ENCODE assay signal across 11 cellular contexts in the genomic region with DNA sequence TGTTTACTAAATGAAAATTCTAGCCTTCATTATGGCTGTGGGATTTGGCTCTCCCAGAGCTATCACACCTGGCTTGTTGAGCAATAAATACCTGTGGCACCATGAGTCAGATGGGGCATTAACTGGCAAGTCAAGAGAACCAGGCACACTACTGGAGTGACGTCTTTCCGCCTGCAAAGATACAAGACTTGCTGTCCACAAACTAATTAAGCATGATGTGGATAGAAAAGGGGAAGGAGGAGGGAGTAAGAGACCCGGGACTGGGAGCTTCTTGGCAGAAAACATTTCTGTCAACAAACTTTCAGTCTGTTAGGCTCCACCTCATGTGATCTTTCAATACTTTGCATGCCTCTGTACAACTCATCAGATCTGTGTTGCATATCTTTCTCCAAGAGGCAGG. TPM values are rescaled to one million over a fixed set of nuclear protein-coding genes. Genes with fewer than 3 reads are reported as not detected.
DNase-seq lines count a peak whose midpoint lies in the region; ATAC-seq, FAIRE-seq and TF ChIP-seq lines count a peak whose summit lies in the region.
"Had no signal": no experiment of that assay in that cellular context is flagged by ENCODE, and none has a peak within 500 bp of the region (broad histone marks: within the 10 kb centered on the region; RNA-seq: fewer than 3 reads in every experiment).

No MANE protein-coding gene starts in this region.

- H2BK120ac ChIP-seq in IMR-90 (ENCODE audit: low read depth, low read length): peak overlapping the region; percentile 79

- H3K9me3 ChIP-seq in IMR-90 (ENCODE audit: control insufficient read depth, insufficient read depth, low read length) (no peaks in the 10 kb centered on the region), SK-N-SH (no peaks in the 10 kb centered on the region)

- H3K27me3 ChIP-seq in IMR-90 (ENCODE audit: control insufficient read depth, insufficient read depth, low read length): no peaks in the 10 kb centered on the region
- no peaks in the 10 kb centered on the region for H3K27me3 ChIP-seq in bronchial epithelial cell (ENCODE audit: control insufficient read depth, insufficient read depth, low read length)
- H3K27me3 ChIP-seq in SK-N-SH (ENCODE audit: insufficient read depth): no peaks in the 10 kb centered on the region

- CTCF ChIA-PET in AG04449 (lab: Yijun Ruan, JAX): interaction anchor here (1.1 to 3.6 kb wide), 2 partner anchors 10 to 57 kb away, joined by 3 to 16 read pairs; a partner anchor contains a TSS
- CTCF ChIA-PET in IMR-90 (lab: Yijun Ruan, JAX): interaction anchor here (1.1 kb wide), 1 partner anchor 9 kb away, joined by 5 read pairs; no protein-coding TSS in a partner anchor
- CTCF ChIA-PET in activated CD4-positive, alpha-beta T cell treated with anti-CD3 and anti-CD28 coated beads, Interleukin-2, amount 10 ng/mL, durations not matched to agents 7 days and 5 days (lab: Charles Lee): no interaction called here
- CTCF ChIA-PET in SK-N-SH (lab: Yijun Ruan, JAX): interaction anchor here (0.8 kb wide), 1 partner anchor 57 kb away, joined by 3 read pairs; a partner anchor contains a TSS

- no peak for TF ChIP-seq POLR2A in IMR-90 (IDR thresholded peaks at IDR 0.05; ENCODE audit: low read depth, low read length)

- H3K14ac ChIP-seq in IMR-90 (replicated peaks; ENCODE audit: low read depth, low read length): peak overlapping the region; percentile 62

- POLR2A ChIA-PET in AG04449 (lab: Yijun Ruan, JAX) (interaction anchor here (1.2 kb wide), 1 partner anchor 81 kb away, joined by 3 read pairs; no protein-coding TSS in a partner anchor), IMR-90 (lab: Charles Lee; ENCODE audit: unreplicated experiment) (interaction anchor here (0.6 kb wide), 1 partner anchor 9 kb away, joined by 8 read pairs; no protein-coding TSS in a partner anchor), SK-N-SH (lab: Yijun Ruan, JAX) (no interaction called here)
- POLR2A ChIA-PET in activated CD4-positive, alpha-beta T cell treated with anti-CD3 and anti-CD28 coated beads, Interleukin-2, amount 10 ng/mL, durations not matched to agents 7 days and 5 days (lab: Charles Lee): no interaction called here

- no peak overlapping the region for H4K5ac ChIP-seq in IMR-90 (ENCODE audit: low read depth, low read length)

- no peak overlapping the region for H3K23ac ChIP-seq in IMR-90 (ENCODE audit: low read depth, low read length)

- TF ChIP-seq RAD21 in IMR-90 (IDR thresholded peaks at IDR 0.05; ENCODE audit: low read length) (no peak), SK-N-SH (IDR thresholded peaks at IDR 0.05; ENCODE audit: low read length) (no peak)

- peak; percentile 61 for DNase-seq in AG04449 (ENCODE audit: low read depth, low spot score)
- DNase-seq in IMR-90: peak; percentile 69
- peak; percentile 100 for DNase-seq in bronchial epithelial cell (ENCODE audit: low read depth)
- no peak for DNase-seq in left lobe of liver (ENCODE audit: low spot score)
- DNase-seq in activated CD4-positive, alpha-beta T cell treated with anti-CD3 and anti-CD28 coated beads, Interleukin-2, amount 10 ng/mL, durations not matched to agents 7 days and 5 days: no peak
- DNase-seq in activated gamma-delta T cell (lab: John Stamatoyannopoulos, UW): no peak
- no peak for DNase-seq in SK-N-SH
- DNase-seq: amygdala, kidney had no signal

- in situ Hi-C loops in IMR-90 (cut with MboI; ENCODE audit: low sequenced_read_pairs): no loop called here

- H3K9me3 Mint-ChIP-seq in activated CD4-positive, alpha-beta T cell treated with anti-CD3 and anti-CD28 coated beads, Interleukin-2, amount 10 ng/mL, durations not matched to agents 7 days and 5 days: no peaks in the 10 kb centered on the region

- no peak overlapping the region for H3K56ac ChIP-seq in IMR-90 (ENCODE audit: extremely low read depth, insufficient read depth, low read length)

- H3K4me1 ChIP-seq in IMR-90 (ENCODE audit: control insufficient read depth, insufficient read depth, low read length): peaks cover 3% of the 10 kb centered on the region
- no peaks in the 10 kb centered on the region for H3K4me1 ChIP-seq in SK-N-SH (ENCODE audit: control insufficient read depth in 1 of 2, insufficient read depth in 2 of 2, low read depth in 1 of 2, low read length in 1 of 2)

- no peaks in the 10 kb centered on the region for H3K9me2 ChIP-seq in SK-N-SH

- no peaks in the 10 kb centered on the region for H3K27me3 Mint-ChIP-seq in activated CD4-positive, alpha-beta T cell treated with anti-CD3 and anti-CD28 coated beads, Interleukin-2, amount 10 ng/mL, durations not matched to agents 7 days and 5 days

- H3K4me1 Mint-ChIP-seq in activated CD4-positive, alpha-beta T cell treated with anti-CD3 and anti-CD28 coated beads, Interleukin-2, amount 10 ng/mL, durations not matched to agents 7 days and 5 days: no peaks in the 10 kb centered on the region

- H4K8ac ChIP-seq in IMR-90 (ENCODE audit: low read depth in 2 of 2, low read length in 2 of 2): no peak overlapping the region

- ATAC-seq in IMR-90 (ENCODE audit: low read depth) (peak; percentile 91), left lobe of liver (peak; percentile 59), GM21447 (IDR thresholded peaks at IDR 0.05; ENCODE audit: unreplicated experiment) (no peak)

- H3K4me3 ChIP-seq in AG04449 (ENCODE audit: low read depth, low read length) (no peak overlapping the region), IMR-90 (ENCODE audit: insufficient read depth, low read depth, low read length) (no peak overlapping the region), bronchial epithelial cell (ENCODE audit: low read depth, low read length) (no peak overlapping the region), SK-N-SH (ENCODE audit: low read depth in 2 of 2, low read length in 1 of 2) (no peak overlapping the region)

- H3K27ac ChIP-seq in IMR-90 (ENCODE audit: insufficient read depth, low read length) (peak overlapping the region; percentile 41; the same call in 1 of the 2 replicates), SK-N-SH (ENCODE audit: low read depth in 2 of 2, low read length in 1 of 2) (no peak overlapping the region)

- peak overlapping the region; percentile 37; the same call in 1 of the 2 replicates for H3K4ac ChIP-seq in IMR-90 (ENCODE audit: low read depth, low read length)

- WGBS in IMR-90 (ENCODE audit: extremely low coverage in 2 of 2, insufficient read length in 1 of 2), 2 experiments: no CpG with 5 or more reads among the region's 3 CpGs
- WGBS in SK-N-SH (ENCODE audit: low lambda C conversion rate): 5% methylated on average over 3 of the region's 3 CpGs

- no peak overlapping the region for H3K4me3 Mint-ChIP-seq in activated CD4-positive, alpha-beta T cell treated with anti-CD3 and anti-CD28 coated beads, Interleukin-2, amount 10 ng/mL, durations not matched to agents 7 days and 5 days

- H3K9ac ChIP-seq in IMR-90 (ENCODE audit: low read depth, low read length) (no peak overlapping the region), SK-N-SH (no peak overlapping the region)

- TF ChIP-seq EP300 in SK-N-SH (IDR thresholded peaks at IDR 0.05; ENCODE audit: borderline replicate concordance in 1 of 2, low read depth in 1 of 2, low read length in 1 of 2): no peak

- no peak overlapping the region for H4K91ac ChIP-seq in IMR-90 (ENCODE audit: insufficient read depth, low read depth, low read length)

- no peaks in the 10 kb centered on the region for H3F3A ChIP-seq in SK-N-SH (replicated peaks; ENCODE audit: insufficient read depth)

- no peak for TF ChIP-seq CTCF in AG04449 (IDR thresholded peaks at IDR 0.05; ENCODE audit: insufficient read depth, low read length, missing control alignments)
- TF ChIP-seq CTCF in IMR-90 (conservative IDR thresholded peaks at IDR 0.05; ENCODE audit: low read depth, low read length): no peak
- no peak for TF ChIP-seq CTCF in bronchial epithelial cell (IDR thresholded peaks at IDR 0.05; ENCODE audit: insufficient read depth, low read length, severe bottlenecking)
- TF ChIP-seq CTCF in SK-N-SH (IDR thresholded peaks at IDR 0.05): no peak

- H3K4me2 ChIP-seq in IMR-90 (ENCODE audit: low read depth, low read length): 0 out of 2 replicates have a peak overlapping the region, but pooled peaks have one; percentile 2
- no peak overlapping the region for H3K4me2 ChIP-seq in SK-N-SH

- H2AK5ac ChIP-seq in IMR-90 (ENCODE audit: low read depth, low read length): no peak overlapping the region

- peak overlapping the region; percentile 23 for H2AK9ac ChIP-seq in IMR-90 (replicated peaks; ENCODE audit: low read depth, low read length, poor library complexity)

- peak overlapping the region; percentile 61 for H2AFZ ChIP-seq in IMR-90 (replicated peaks; ENCODE audit: low read length, poor library complexity)
- H2AFZ ChIP-seq in SK-N-SH (ENCODE audit: low read depth): no peak overlapping the region

- H2BK15ac ChIP-seq in IMR-90 (ENCODE audit: low read depth, low read length): peak overlapping the region; percentile 32; the same call in 1 of the 3 replicates

- peak; percentile 80 for FAIRE-seq in bronchial epithelial cell (lab: Jason Lieb, UNC)
- FAIRE-seq: G401.6, kidney had no signal

- intact Hi-C loops in IMR-90 (cut with micrococcal nuclease): no loop called here

- H3K36me3 ChIP-seq in IMR-90 (ENCODE audit: control insufficient read depth, insufficient read depth, low read length): no peaks in the 10 kb centered on the region
- H3K36me3 ChIP-seq in bronchial epithelial cell (ENCODE audit: control insufficient read depth, insufficient read depth, low read length): no peaks in the 10 kb centered on the region
- H3K36me3 ChIP-seq in SK-N-SH (replicated peaks in 1 of 2; ENCODE audit: control insufficient read depth in 1 of 2, insufficient read depth in 2 of 2, low read length in 1 of 2): no peaks in the 10 kb centered on the region

- no peaks in the 10 kb centered on the region for H3K79me1 ChIP-seq in IMR-90 (ENCODE audit: low read depth in 1 of 2, low read length in 2 of 2)

- no peaks in the 10 kb centered on the region for H3K36me3 Mint-ChIP-seq in activated CD4-positive, alpha-beta T cell treated with anti-CD3 and anti-CD28 coated beads, Interleukin-2, amount 10 ng/mL, durations not matched to agents 7 days and 5 days (ENCODE audit: low read depth)

- no TSS peak for BruUV-seq in IMR-90 (replicated peaks; lab: Mats Ljungman, UMichigan)

- H4K20me1 ChIP-seq in IMR-90 (ENCODE audit: insufficient read depth, low read length) (no peaks in the 10 kb centered on the region), SK-N-SH (ENCODE audit: insufficient read depth) (no peaks in the 10 kb centered on the region)

- H3K9me1 ChIP-seq in IMR-90 (ENCODE audit: insufficient read depth, low read length): no peaks in the 10 kb centered on the region; the same call in 1 of the 2 replicates

- dilution Hi-C loops in IMR-90 (cut with HindIII; ENCODE audit: low sequenced_read_pairs, unreplicated experiment): no loop called here

- H3K27ac Mint-ChIP-seq in activated CD4-positive, alpha-beta T cell treated with anti-CD3 and anti-CD28 coated beads, Interleukin-2, amount 10 ng/mL, durations not matched to agents 7 days and 5 days: no peak overlapping the region

- H2BK20ac ChIP-seq in IMR-90 (ENCODE audit: low read depth, low read length): peak overlapping the region; percentile 72

- H2BK5ac ChIP-seq in IMR-90 (ENCODE audit: low read depth, low read length, poor library complexity, severe bottlenecking): peak overlapping the region; percentile 12

- H3K79me2 ChIP-seq in SK-N-SH (ENCODE audit: insufficient read depth): no peaks in the 10 kb centered on the region

- H3K18ac ChIP-seq in IMR-90 (ENCODE audit: low read depth, low read length): no peak overlapping the region

RNA-seq across cellular contexts. Expression of a gene that starts 56.5 kb away (rescaled TPM):
- 4.7 and 7.2 TPM in 2 replicates for total RNA-seq in IMR-90 (2012; rRNA removed)
- polyA plus RNA-seq in IMR-90 (2012; rRNA removed): 6.3 and 7.3 TPM in 2 replicates
- 3.2 and 5.2 TPM in 2 replicates for polyA plus RNA-seq in IMR-90 (2012; cell fraction: cytosol; rRNA removed)
- 2.0 and 8.6 TPM in 2 replicates for polyA plus RNA-seq in IMR-90 (2012; cell fraction: nucleus; rRNA removed; ENCODE audit: low replicate concordance)
- 26.6 and 73.2 TPM in 2 replicates for total RNA-seq in bronchial epithelial cell
- 109 TPM for total RNA-seq in left lobe of liver
- total RNA-seq in activated CD4-positive, alpha-beta T cell treated with anti-CD3 and anti-CD28 coated beads, Interleukin-2, amount 10 ng/mL, durations not matched to agents 7 days and 5 days: not detected
- 0.82 and 1.8 TPM in 2 replicates for polyA plus RNA-seq in SK-N-SH (2012; rRNA removed)
- 2.4 and 2.6 TPM in 2 replicates for polyA plus RNA-seq in SK-N-SH (2012; cell fraction: cytosol; rRNA removed)
- 1.4 and 2.0 TPM in 2 replicates for polyA plus RNA-seq in SK-N-SH (2012; cell fraction: nucleus; rRNA removed)

Comparison
In these comparisons a context has a peak if more than half of its experiments do, and no peak if none do; other contexts are left out.
1. DNase-seq: peak in AG04449 (single experiment), IMR-90 (single experiment) and bronchial epithelial cell (single experiment); none in left lobe of liver (single experiment), activated CD4-positive, alpha-beta T cell treated with anti-CD3 and anti-CD28 coated beads, Interleukin-2, amount 10 ng/mL, durations not matched to agents 7 days and 5 days (single experiment), activated gamma-delta T cell (single experiment) and SK-N-SH (single experiment).
2. POLR2A ChIA-PET loops: an anchor here in AG04449 (1.2 kb wide) and IMR-90 (0.6 kb wide); none called in activated CD4-positive, alpha-beta T cell treated with anti-CD3 and anti-CD28 coated beads, Interleukin-2, amount 10 ng/mL, durations not matched to agents 7 days and 5 days and SK-N-SH.